1 cellular context compared by ENCODE assay signal in genomic region chr18:50280707-50281294, GRCh38.
TF ChIP-seq lines count a peak whose summit lies in the region.

No MANE protein-coding gene starts in this region.

TF ChIP-seq in K562, 482 proteins besides CTCF, POLR2A, EP300 and RAD21:
- TF ChIP-seq DPF2 (IDR thresholded peaks at IDR 0.05) = 0 out of 2 replicates have a peak, but pooled peaks have one; percentile 26
- TF ChIP-seq USF1 (CRISPR knock-in tag; IDR thresholded peaks at IDR 0.05) = no peak
- no peak for TF ChIP-seq NUFIP1 (IDR thresholded peaks at IDR 0.05; ENCODE audit: partially characterized antibody)
- 0 out of 2 replicates have a peak, but pooled peaks have one; percentile 5 for TF ChIP-seq THRB (CRISPR knock-in tag; conservative IDR thresholded peaks at IDR 0.05)
- no peak for TF ChIP-seq ZNF511 (CRISPR knock-in tag; IDR thresholded peaks at IDR 0.05)
- TF ChIP-seq SIN3A (IDR thresholded peaks at IDR 0.05; ENCODE audit: borderline replicate concordance in 2 of 2, control insufficient read depth in 1 of 2, low read depth in 2 of 2, low read length in 2 of 2) = no peak
- TF ChIP-seq ARID4B (CRISPR knock-in tag; IDR thresholded peaks at IDR 0.05) = no peak
- TF ChIP-seq MYC (IDR thresholded peaks at IDR 0.05; ENCODE audit: low read depth, low read length) = no peak
- no peak for TF ChIP-seq MYC (CRISPR knock-in tag; IDR thresholded peaks at IDR 0.05; ENCODE audit: borderline replicate concordance, low read depth)
- TF ChIP-seq ZNF232 (CRISPR knock-in tag; IDR thresholded peaks at IDR 0.05) = peak; percentile 60; the same call in 1 of the 2 replicates
- TF ChIP-seq CGGBP1 (CRISPR knock-in tag; IDR thresholded peaks at IDR 0.05) = no peak
- TF ChIP-seq GATAD2A (IDR thresholded peaks at IDR 0.05) = no peak
- TF ChIP-seq SMARCE1 (IDR thresholded peaks at IDR 0.05) = 0 out of 2 replicates have a peak, but pooled peaks have one; percentile 18
- no peak for TF ChIP-seq ATF6 (CRISPR knock-in tag; IDR thresholded peaks at IDR 0.05)
